Comparison of ENCODE assay signal across 1 cellular context in the genomic region with DNA sequence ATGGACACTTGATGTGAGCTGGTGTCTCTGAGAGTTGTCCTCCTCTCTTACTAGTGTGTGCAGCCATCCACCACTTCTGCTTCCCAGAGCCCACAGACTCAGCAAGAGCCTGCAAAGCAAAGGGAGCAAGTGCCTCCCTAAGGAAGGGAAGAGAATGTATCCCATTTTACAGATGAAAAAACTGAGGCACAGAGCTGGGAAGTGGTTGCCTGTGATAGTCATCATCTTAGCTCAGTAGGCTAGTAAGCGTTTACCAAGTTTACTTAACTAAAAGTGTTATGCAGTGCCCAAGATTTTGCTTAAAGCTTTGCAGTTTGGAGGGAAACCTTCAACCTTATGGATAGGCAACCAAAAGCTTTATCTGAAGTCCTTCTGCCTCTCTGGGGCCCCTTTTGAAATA.
TF ChIP-seq lines count a peak whose summit lies in the region.

No MANE protein-coding gene starts in this region.

TF ChIP-seq in K562, 482 proteins besides CTCF, POLR2A, EP300 and RAD21:
- no peak for TF ChIP-seq TRIM24 (IDR thresholded peaks at IDR 0.05)
- TF ChIP-seq, protein P1, sequence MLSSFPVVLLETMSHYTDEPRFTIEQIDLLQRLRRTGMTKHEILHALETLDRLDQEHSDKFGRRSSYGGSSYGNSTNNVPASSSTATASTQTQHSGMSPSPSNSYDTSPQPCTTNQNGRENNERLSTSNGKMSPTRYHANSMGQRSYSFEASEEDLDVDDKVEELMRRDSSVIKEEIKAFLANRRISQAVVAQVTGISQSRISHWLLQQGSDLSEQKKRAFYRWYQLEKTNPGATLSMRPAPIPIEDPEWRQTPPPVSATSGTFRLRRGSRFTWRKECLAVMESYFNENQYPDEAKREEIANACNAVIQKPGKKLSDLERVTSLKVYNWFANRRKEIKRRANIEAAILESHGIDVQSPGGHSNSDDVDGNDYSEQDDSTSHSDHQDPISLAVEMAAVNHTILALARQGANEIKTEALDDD (IDR thresholded peaks at IDR 0.05): peak; percentile 69
- TF ChIP-seq POLR3G (IDR thresholded peaks at IDR 0.05; ENCODE audit: extremely low read depth, insufficient read length, insufficient replicate concordance): no peak
- peak; percentile 59 for TF ChIP-seq CHD4 (IDR thresholded peaks at IDR 0.05; ENCODE audit: insufficient read depth, insufficient replicate concordance, low read depth, low read length, poor library complexity, severe bottlenecking)
- peak; percentile 94 for TF ChIP-seq RBM25 (IDR thresholded peaks at IDR 0.05; ENCODE audit: low read depth, low read length, severe bottlenecking)
- TF ChIP-seq RCOR1 (IDR thresholded peaks at IDR 0.05; ENCODE audit: borderline replicate concordance in 1 of 2, low read depth in 2 of 2, low read length in 2 of 2): 0 out of 4 replicates have a peak, but pooled peaks of 1 of the 2 experiments have one; percentile 28
- no peak for TF ChIP-seq CREB1 (IDR thresholded peaks at IDR 0.05)
- TF ChIP-seq CREB1 (CRISPR knock-in tag; IDR thresholded peaks at IDR 0.05): no peak
- TF ChIP-seq C11orf30 (IDR thresholded peaks at IDR 0.05; ENCODE audit: low read depth): no peak
- TF ChIP-seq, protein P2, sequence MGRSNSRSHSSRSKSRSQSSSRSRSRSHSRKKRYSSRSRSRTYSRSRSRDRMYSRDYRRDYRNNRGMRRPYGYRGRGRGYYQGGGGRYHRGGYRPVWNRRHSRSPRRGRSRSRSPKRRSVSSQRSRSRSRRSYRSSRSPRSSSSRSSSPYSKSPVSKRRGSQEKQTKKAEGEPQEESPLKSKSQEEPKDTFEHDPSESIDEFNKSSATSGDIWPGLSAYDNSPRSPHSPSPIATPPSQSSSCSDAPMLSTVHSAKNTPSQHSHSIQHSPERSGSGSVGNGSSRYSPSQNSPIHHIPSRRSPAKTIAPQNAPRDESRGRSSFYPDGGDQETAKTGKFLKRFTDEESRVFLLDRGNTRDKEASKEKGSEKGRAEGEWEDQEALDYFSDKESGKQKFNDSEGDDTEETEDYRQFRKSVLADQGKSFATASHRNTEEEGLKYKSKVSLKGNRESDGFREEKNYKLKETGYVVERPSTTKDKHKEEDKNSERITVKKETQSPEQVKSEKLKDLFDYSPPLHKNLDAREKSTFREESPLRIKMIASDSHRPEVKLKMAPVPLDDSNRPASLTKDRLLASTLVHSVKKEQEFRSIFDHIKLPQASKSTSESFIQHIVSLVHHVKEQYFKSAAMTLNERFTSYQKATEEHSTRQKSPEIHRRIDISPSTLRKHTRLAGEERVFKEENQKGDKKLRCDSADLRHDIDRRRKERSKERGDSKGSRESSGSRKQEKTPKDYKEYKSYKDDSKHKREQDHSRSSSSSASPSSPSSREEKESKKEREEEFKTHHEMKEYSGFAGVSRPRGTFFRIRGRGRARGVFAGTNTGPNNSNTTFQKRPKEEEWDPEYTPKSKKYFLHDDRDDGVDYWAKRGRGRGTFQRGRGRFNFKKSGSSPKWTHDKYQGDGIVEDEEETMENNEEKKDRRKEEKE (IDR thresholded peaks at IDR 0.05; ENCODE audit: borderline replicate concordance in 1 of 2, control insufficient read depth in 1 of 2, low read depth in 2 of 2, low read length in 1 of 2): no peak
- TF ChIP-seq KDM1A (IDR thresholded peaks at IDR 0.05): peak; percentile 70 to 84
- TF ChIP-seq ADNP (tag; IDR thresholded peaks at IDR 0.05): peak; percentile 94
- peak; percentile 87 for TF ChIP-seq BCOR (IDR thresholded peaks at IDR 0.05)
- peak; percentile 61; the same call in 1 of the 2 replicates for TF ChIP-seq SMARCA5 (IDR thresholded peaks at IDR 0.05)
